In genomic region chr1:230085178-230085515, GRCh38 we compare ENCODE assay signal across 2 cellular contexts.
A peak's percentile ranks its signal among the peaks of the same experiment; 100 is the strongest.
TF ChIP-seq lines count a peak whose summit lies in the region.

No MANE protein-coding gene starts in this region.

TF ChIP-seq in IMR-90, 13 proteins besides CTCF, POLR2A, EP300 and RAD21 (continued from another document):
- TF ChIP-seq, protein P1, sequence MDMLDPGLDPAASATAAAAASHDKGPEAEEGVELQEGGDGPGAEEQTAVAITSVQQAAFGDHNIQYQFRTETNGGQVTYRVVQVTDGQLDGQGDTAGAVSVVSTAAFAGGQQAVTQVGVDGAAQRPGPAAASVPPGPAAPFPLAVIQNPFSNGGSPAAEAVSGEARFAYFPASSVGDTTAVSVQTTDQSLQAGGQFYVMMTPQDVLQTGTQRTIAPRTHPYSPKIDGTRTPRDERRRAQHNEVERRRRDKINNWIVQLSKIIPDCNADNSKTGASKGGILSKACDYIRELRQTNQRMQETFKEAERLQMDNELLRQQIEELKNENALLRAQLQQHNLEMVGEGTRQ (IDR thresholded peaks at IDR 0.05; ENCODE audit: low read depth, low read length): peak; percentile 2; the same call in 1 of the 2 replicates
- no peak for TF ChIP-seq BHLHE40 (IDR thresholded peaks at IDR 0.05; ENCODE audit: low read depth, low read length)
- TF ChIP-seq RCOR1 (IDR thresholded peaks at IDR 0.05; ENCODE audit: insufficient replicate concordance, low read length): no peak
- TF ChIP-seq CHD1 (IDR thresholded peaks at IDR 0.05; ENCODE audit: low read depth, low read length): 0 out of 2 replicates have a peak, but pooled peaks have one; percentile 22
- TF ChIP-seq FOS (IDR thresholded peaks at IDR 0.05; ENCODE audit: low read depth, low read length): no peak
TF ChIP-seq in IMR-90: peak in this region for 2.

TF ChIP-seq in SK-N-SH treated with all-trans-retinoic acid at 6 μM for 48 hours, 23 proteins besides CTCF, POLR2A, EP300 and RAD21 (continued from another document):
- no peak for TF ChIP-seq POU6F1 (CRISPR knock-in tag; IDR thresholded peaks at IDR 0.05; ENCODE audit: borderline replicate concordance, low read depth)
- no peak for TF ChIP-seq ZFP30 (CRISPR knock-in tag; IDR thresholded peaks at IDR 0.05)
- TF ChIP-seq CREB5 (CRISPR knock-in tag; IDR thresholded peaks at IDR 0.05; ENCODE audit: low read depth): no peak
